ENCODE assay signal across 8 cellular contexts in genomic region chr1:29122987-29123870, GRCh38. TPM values are rescaled to one million over a fixed set of nuclear protein-coding genes. Genes with fewer than 3 reads are reported as not detected.
DNase-seq lines count a peak whose midpoint lies in the region; ATAC-seq and TF ChIP-seq lines count a peak whose summit lies in the region.

No MANE protein-coding gene starts in this region.

- peaks cover 15% of the 10 kb centered on the region for H3K4me1 ChIP-seq in testis

- H3K36me3 ChIP-seq in BJ (ENCODE audit: control insufficient read depth, insufficient read depth, low read length), result peaks cover 7% of the 10 kb centered on the region
- H3K36me3 ChIP-seq in MG63, result peaks cover 9% of the 10 kb centered on the region
- no peaks in the 10 kb centered on the region for H3K36me3 ChIP-seq in brain microvascular endothelial cell (replicated peaks)
- H3K36me3 ChIP-seq in testis (ENCODE audit: low read depth, missing control alignments), result no peaks in the 10 kb centered on the region

- in situ Hi-C loops in brain microvascular endothelial cell (cut with HindIII; ENCODE audit: low pct_ligation_motif_present, low sequenced_read_pairs), result no loop called here

- H3K9me3 ChIP-seq in MG63, result no peaks in the 10 kb centered on the region
- H3K9me3 ChIP-seq in testis, result no peaks in the 10 kb centered on the region

- ATAC-seq in left lobe of liver (peak; percentile 31), HG02588 (IDR thresholded peaks at IDR 0.05; ENCODE audit: unreplicated experiment) (no peak)

- TF ChIP-seq POLR2A in testis (IDR thresholded peaks at IDR 0.05), result no peak

- CTCF ChIA-PET in BJ (lab: Yijun Ruan, JAX), result interaction anchor here (0.6 to 2.9 kb wide), 8 partner anchors 10 to 243 kb away, joined by 3 to 16 read pairs (median 6); no protein-coding TSS in a partner anchor

- POLR2A ChIA-PET in BJ (lab: Charles Lee), result interaction anchor here (0.5 kb wide), 1 partner anchor 151 kb away, joined by 4 read pairs; no protein-coding TSS in a partner anchor

- H3K27ac ChIP-seq in brain microvascular endothelial cell, result no peak overlapping the region
- peak overlapping the region; percentile 96 to 98 for H3K27ac ChIP-seq in testis

- H3K27me3 ChIP-seq in BJ (ENCODE audit: control insufficient read depth, insufficient read depth, low read length) (0 out of 2 replicates have a peak, but pooled peaks cover 2% of the 10 kb centered on the region), MG63 (no peaks in the 10 kb centered on the region), brain microvascular endothelial cell (replicated peaks) (no peaks in the 10 kb centered on the region), testis (no peaks in the 10 kb centered on the region)

- H3K4me3 ChIP-seq in BJ (ENCODE audit: low read depth, low read length) (peak overlapping the region; percentile 79), MG63 (peak overlapping the region; percentile 67), brain microvascular endothelial cell (ENCODE audit: low read depth, low read length) (peak overlapping the region; percentile 59), testis (peak overlapping the region; percentile 56 to 80)

- 0 to 3% methylated on average over 2 to 68 of the region's 70 CpGs for WGBS in testis, 2 donors

- DNase-seq in BJ (ENCODE audit: low read depth) (no peak), MG63 (peak; percentile 14), brain microvascular endothelial cell (no peak), left lobe of liver (ENCODE audit: low spot score) (no peak), testis (peak; percentile 37), activated gamma-delta T cell treated with Interleukin-2 at 50 U/mL for 16 hours (no peak)
- DNase-seq in central memory CD4-positive, alpha-beta T cell, result no peak

- TF ChIP-seq CTCF in BJ (IDR thresholded peaks at IDR 0.05; ENCODE audit: insufficient read depth, low read depth, low read length) (no peak), brain microvascular endothelial cell (IDR thresholded peaks at IDR 0.05; ENCODE audit: low read depth, low read length, missing control alignments) (no peak), testis (IDR thresholded peaks at IDR 0.05) (no peak)

- intact Hi-C loops in testis (cut with DNase I; ENCODE audit: low total_unique reads), result loop anchor here (5.0 kb wide), 1 partner anchor 59 kb away; the partner anchor contains the start of gene SRSF4

RNA-seq across cellular contexts. Expression of gene TMEM200B, which starts 0.5 kb away (rescaled TPM):
- 16.3 and 18.8 TPM in 2 replicates for polyA plus RNA-seq in BJ (2011; rRNA removed)
- 6.6 and 6.8 TPM in 2 replicates for polyA minus RNA-seq in BJ (2011; rRNA and poly(A)+ RNA removed)
- total RNA-seq in MG63 (2014; rRNA removed; shearing (Covaris generic); ENCODE audit: low replicate concordance), result 17.9 and 20.7 TPM in 2 replicates
- total RNA-seq in left lobe of liver, result 2.0 TPM
- 10 to 100 TPM; 40.3 to 41.3 TPM for total RNA-seq in testis
- polyA plus RNA-seq in testis (ENCODE audit: insufficient read depth, low read depth, low replicate concordance), result 35.6 TPM

RNA-seq across cellular contexts. Expression of gene SRSF4, which starts 58.5 kb away (rescaled TPM):
- polyA plus RNA-seq in BJ (2011; rRNA removed), result 19.6 and 30.7 TPM in 2 replicates
- 20.5 and 22.7 TPM in 2 replicates for polyA minus RNA-seq in BJ (2011; rRNA and poly(A)+ RNA removed)
- 29.8 and 58.1 TPM in 2 replicates for total RNA-seq in MG63 (2014; rRNA removed; shearing (Covaris generic); ENCODE audit: low replicate concordance)
- total RNA-seq in left lobe of liver, result 33.0 TPM
- 10 to 100 TPM; 77.1 to 81.7 TPM for total RNA-seq in testis
- 63.2 TPM for polyA plus RNA-seq in testis (ENCODE audit: insufficient read depth, low read depth, low replicate concordance)

Comparison
In these comparisons a context has a peak if more than half of its experiments do, and no peak if none do; other contexts are left out.
1. DNase-seq: peak in MG63 (single experiment) and testis (single experiment); none in BJ (single experiment), brain microvascular endothelial cell (single experiment), left lobe of liver (single experiment), activated gamma-delta T cell treated with Interleukin-2 at 50 U/mL for 16 hours (single experiment) and central memory CD4-positive, alpha-beta T cell (single experiment).
2. Peak in every context shown above with its lines, with median percentiles within 50 percentile points of each other: H3K4me3 ChIP-seq.